ENCODE assay signal across 8 cellular contexts in genomic region chr3:109806929-109807328, GRCh38.
DNase-seq lines count a peak whose midpoint lies in the region; ATAC-seq and TF ChIP-seq lines count a peak whose summit lies in the region.

No MANE protein-coding gene starts in this region.

- TF ChIP-seq CTCF in BE2C (IDR thresholded peaks at IDR 0.05; ENCODE audit: low read depth, low read length) = no peak

- H3K27ac ChIP-seq in substantia nigra (ENCODE audit: low read depth, low read length, poor library complexity, severe bottlenecking) = no peak overlapping the region

- H3K9me3 ChIP-seq in BE2C = no peaks in the 10 kb centered on the region

- no peaks in the 10 kb centered on the region for H3K27me3 ChIP-seq in BE2C

- no peak overlapping the region; the same call in 1 of the 2 replicates for H3K4me3 ChIP-seq in Jurkat, Clone E6-1 (ENCODE audit: low read length)
- H3K4me3 ChIP-seq in BE2C (ENCODE audit: low read depth, low read length) = no peak overlapping the region

- peak; percentile 14 for DNase-seq in 8988T
- peak; percentile 74 for DNase-seq in Jurkat, Clone E6-1 (ENCODE audit: low read depth, low spot score)
- DNase-seq in activated T-cell treated with anti-CD3 and anti-CD28 coated beads for 4 hours = peak; percentile 25
- DNase-seq in iPS-NIHi7 (ENCODE audit: extremely low spot score) = peak; percentile 10
- DNase-seq in BE2C = no peak
- no peak for DNase-seq in NCI-H1930 (lab: John Stamatoyannopoulos, UW)
- DNase-seq in substantia nigra (lab: John Stamatoyannopoulos, UW) = no peak

- ATAC-seq in GM19438 (IDR thresholded peaks at IDR 0.05; ENCODE audit: low read depth, unreplicated experiment) = peak; percentile 67

- H3K4me1 ChIP-seq in BE2C = no peaks in the 10 kb centered on the region

- H3K36me3 ChIP-seq in BE2C = no peaks in the 10 kb centered on the region

Comparison
In these comparisons a context has a peak if more than half of its experiments do, and no peak if none do; other contexts are left out.
1. DNase-seq: peak in 8988T (single experiment), Jurkat, Clone E6-1 (single experiment), activated T-cell treated with anti-CD3 and anti-CD28 coated beads for 4 hours (single experiment) and iPS-NIHi7 (single experiment); none in BE2C (single experiment), NCI-H1930 (0 of 2) and substantia nigra (0 of 49).